In genomic region chr16:82993415-82993814, GRCh38 we compare ENCODE assay signal across 19 cellular contexts.
"Had no signal": no experiment of that assay in that cellular context is flagged by ENCODE, and none has a peak within 500 bp of the region (broad histone marks: within the 10 kb centered on the region; RNA-seq: fewer than 3 reads in every experiment).

No MANE protein-coding gene starts in this region.

- DNase-seq: KBM-7, MV-4-11, NCI-H1048, NCI-H1105, NCI-H1417, NCI-H1436 treated with DMSO at 0.1 percent for 48 hours, NCI-H187, NCI-H2029, NCI-H2081 treated with DMSO at 0.1 percent for 48 hours, NCI-H226, NCI-H446, NCI-H510A, NCI-H774, PC-3, SHP77 had no signal

- H3K27ac ChIP-seq: HL-60, RWPE1 had no signal

- ATAC-seq: Panc1, PC-3, SK-N-SH treated with all-trans-retinoic acid at 6 μM for 48 hours had no signal
